Comparison of ENCODE assay signal across 8 cellular contexts in genomic region chr17:27760069-27760885, GRCh38. TPM values are rescaled to one million over a fixed set of nuclear protein-coding genes. Genes with fewer than 3 reads are reported as not detected.
DNase-seq lines count a peak whose midpoint lies in the region; ATAC-seq and TF ChIP-seq lines count a peak whose summit lies in the region.

No MANE protein-coding gene starts in this region.

- no peaks in the 10 kb centered on the region for H3K36me3 Mint-ChIP-seq in natural killer cell treated with Interleukin-12 subunit alpha and Interleukin-12 subunit beta and Interleukin-15 and Interleukin-18, amount 100 ng/mL, for 72 hours
- no peaks in the 10 kb centered on the region for H3K36me3 Mint-ChIP-seq in stimulated activated naive B cell treated with anti-CD40 and anti-IgM and Interleukin-4, amounts not matched to agents 10 μg/mL and 1 μg/mL and 100 μg/mL, for 72 hours

- no peak overlapping the region for H3K4me3 Mint-ChIP-seq in natural killer cell treated with Interleukin-12 subunit alpha and Interleukin-12 subunit beta and Interleukin-15 and Interleukin-18, amount 100 ng/mL, for 72 hours
- no peak overlapping the region for H3K4me3 Mint-ChIP-seq in stimulated activated naive B cell treated with anti-CD40 and anti-IgM and Interleukin-4, amounts not matched to agents 10 μg/mL and 1 μg/mL and 100 μg/mL, for 72 hours

- DNase-seq in ACHN = peak; percentile 55
- DNase-seq in GM13976 (ENCODE audit: low spot score) = peak; percentile 82
- peak; percentile 11 for DNase-seq in NCI-H526 treated with DMSO at 0.1 percent for 48 hours (lab: John Stamatoyannopoulos, UW)
- peak; percentile 74 for DNase-seq in activated CD8-positive, alpha-beta memory T cell treated with anti-CD3 and anti-CD28 coated beads, Interleukin-2, amount 50 U/mL, for 4 hours
- DNase-seq in erythroblast (lab: John Stamatoyannopoulos, UW) = peak; percentile 59 to 80
- no peak for DNase-seq in natural killer cell treated with Interleukin-12 subunit alpha and Interleukin-12 subunit beta and Interleukin-15 and Interleukin-18, amount 100 ng/mL, for 72 hours (ENCODE audit: low spot score)
- peak; percentile 54 for DNase-seq in stimulated activated naive B cell treated with anti-CD40 and anti-IgM and Interleukin-4, amounts not matched to agents 10 μg/mL and 1 μg/mL and 100 μg/mL, for 72 hours

- TF ChIP-seq CTCF in GM13976 (IDR thresholded peaks at IDR 0.05; ENCODE audit: borderline replicate concordance, control extremely low read depth, extremely low read depth, insufficient read depth, missing control alignments) = peak; percentile 88

- TF ChIP-seq POLR2A in erythroblast (IDR thresholded peaks at IDR 0.05; ENCODE audit: low read length) = no peak

- ATAC-seq in natural killer cell treated with Interleukin-12 subunit alpha and Interleukin-12 subunit beta and Interleukin-15 and Interleukin-18, amount 100 ng/mL, for 72 hours = peak; percentile 53 to 63
- ATAC-seq in stimulated activated naive B cell treated with anti-CD40 and anti-IgM and Interleukin-4, amounts not matched to agents 10 μg/mL and 1 μg/mL and 100 μg/mL, for 72 hours (replicated peaks) = peak; percentile 70 to 76
- no peak for ATAC-seq in GM19324 (IDR thresholded peaks at IDR 0.05; ENCODE audit: low FRiP score, unreplicated experiment)

- in situ Hi-C loops in ACHN (cut with HindIII; ENCODE audit: low pct_ligation_motif_present, low pct_unique_long_range_greater_than_20kb, low sequenced_read_pairs) (no loop called here), GM13976 (cut with MboI; ENCODE audit: low sequenced_read_pairs, unreplicated experiment) (loop anchor here (10.0 kb wide), 1 partner anchor 125 kb away; no protein-coding TSS in a partner anchor)

- H3K27me3 Mint-ChIP-seq in natural killer cell treated with Interleukin-12 subunit alpha and Interleukin-12 subunit beta and Interleukin-15 and Interleukin-18, amount 100 ng/mL, for 72 hours = peaks cover 0 to 7% of the 10 kb centered on the region in 2 donors
- peaks cover 7 to 27% of the 10 kb centered on the region in 2 donors for H3K27me3 Mint-ChIP-seq in stimulated activated naive B cell treated with anti-CD40 and anti-IgM and Interleukin-4, amounts not matched to agents 10 μg/mL and 1 μg/mL and 100 μg/mL, for 72 hours

- H3K27ac Mint-ChIP-seq in natural killer cell treated with Interleukin-12 subunit alpha and Interleukin-12 subunit beta and Interleukin-15 and Interleukin-18, amount 100 ng/mL, for 72 hours = no peak overlapping the region
- no peak overlapping the region for H3K27ac Mint-ChIP-seq in stimulated activated naive B cell treated with anti-CD40 and anti-IgM and Interleukin-4, amounts not matched to agents 10 μg/mL and 1 μg/mL and 100 μg/mL, for 72 hours

- no peaks in the 10 kb centered on the region for H3K9me3 Mint-ChIP-seq in natural killer cell treated with Interleukin-12 subunit alpha and Interleukin-12 subunit beta and Interleukin-15 and Interleukin-18, amount 100 ng/mL, for 72 hours
- H3K9me3 Mint-ChIP-seq in stimulated activated naive B cell treated with anti-CD40 and anti-IgM and Interleukin-4, amounts not matched to agents 10 μg/mL and 1 μg/mL and 100 μg/mL, for 72 hours = no peaks in the 10 kb centered on the region

- peaks cover 0 to 2% of the 10 kb centered on the region in 2 donors for H3K4me1 Mint-ChIP-seq in natural killer cell treated with Interleukin-12 subunit alpha and Interleukin-12 subunit beta and Interleukin-15 and Interleukin-18, amount 100 ng/mL, for 72 hours (ENCODE audit: low read depth in 2 of 2)
- H3K4me1 Mint-ChIP-seq in stimulated activated naive B cell treated with anti-CD40 and anti-IgM and Interleukin-4, amounts not matched to agents 10 μg/mL and 1 μg/mL and 100 μg/mL, for 72 hours = no peaks in the 10 kb centered on the region

RNA-seq across cellular contexts. Expression of gene NOS2, which starts 40.1 kb away (rescaled TPM):
- not detected for total RNA-seq in natural killer cell treated with Interleukin-12 subunit alpha and Interleukin-12 subunit beta and Interleukin-15 and Interleukin-18, amount 100 ng/mL, for 72 hours
